9 cellular contexts compared by ENCODE assay signal in genomic region chr10:80407836-80408197, GRCh38. TPM values are rescaled to one million over a fixed set of nuclear protein-coding genes. Genes with fewer than 3 reads are reported as not detected.
DNase-seq lines count a peak whose midpoint lies in the region; ATAC-seq lines count a peak whose summit lies in the region.
"Had no signal": no experiment of that assay in that cellular context is flagged by ENCODE, and none has a peak within 500 bp of the region (broad histone marks: within the 10 kb centered on the region; RNA-seq: fewer than 3 reads in every experiment).

No MANE protein-coding gene starts in this region.

- DNase-seq in Right ventricle myocardium inferior (ENCODE audit: missing footprints) (no peak), cardiac septum (ENCODE audit: low spot score) (no peak), OCI-M2 (lab: John Stamatoyannopoulos, UW; ENCODE audit: unreplicated experiment) (no peak)
- DNase-seq in activated CD4-positive, alpha-beta T cell treated with anti-CD3 and anti-CD28 coated beads for 1 hour = peak; percentile 20
- DNase-seq in stimulated activated naive CD4-positive, alpha-beta T cell treated with Interleukin-2 at 50 U/mL for 16 hours (lab: John Stamatoyannopoulos, UW) = peak; percentile 40

- no peaks in the 10 kb centered on the region for H3K9me3 ChIP-seq in ectodermal cell (ENCODE audit: control insufficient read depth, low read length)
- no peaks in the 10 kb centered on the region for H3K9me3 ChIP-seq in muscle layer of colon (ENCODE audit: low read length)

- H3K4me1 ChIP-seq in ectodermal cell (ENCODE audit: control insufficient read depth, insufficient read depth, low read length) = peaks cover 7% of the 10 kb centered on the region
- peaks cover 41% of the 10 kb centered on the region for H3K4me1 ChIP-seq in muscle layer of colon (ENCODE audit: insufficient read depth, low read length)

- no peaks in the 10 kb centered on the region for H3K36me3 ChIP-seq in ectodermal cell (ENCODE audit: control insufficient read depth, insufficient read depth, low read length)
- no peaks in the 10 kb centered on the region for H3K36me3 ChIP-seq in muscle layer of colon (ENCODE audit: insufficient read depth, low read length)

- H3K4me3 ChIP-seq in ectodermal cell (ENCODE audit: insufficient read depth, low read depth, low read length) (peak overlapping the region; percentile 67), muscle layer of colon (ENCODE audit: low read depth in 1 of 2, low read length in 2 of 2) (peak overlapping the region; percentile 72 to 75)

- no peak overlapping the region for H3K27ac ChIP-seq in ectodermal cell (ENCODE audit: insufficient read depth, low read depth, low read length, poor library complexity, severe bottlenecking)
- H3K27ac ChIP-seq in muscle layer of colon (ENCODE audit: low read depth, low read length) = peak overlapping the region; percentile 61

- intact Hi-C loops in Right ventricle myocardium inferior (cut with DNase I) (no loop called here), cardiac septum (cut with DNase I) (no loop called here)

- H3K27me3 ChIP-seq in ectodermal cell (ENCODE audit: control insufficient read depth, insufficient read depth, low read length, poor library complexity, severe bottlenecking) (no peaks in the 10 kb centered on the region), muscle layer of colon (ENCODE audit: control insufficient read depth in 1 of 2, insufficient read depth in 2 of 2, low read length in 2 of 2) (no peaks in the 10 kb centered on the region)

- peak overlapping the region; percentile 66 for H3K9ac ChIP-seq in muscle layer of colon (ENCODE audit: low read length)

- 52 to 62% methylated on average over 14 to 16 of the region's 16 CpGs for WGBS in ectodermal cell, 2 experiments

- peak; percentile 33 for ATAC-seq in Right ventricle myocardium inferior
- peak; percentile 33 for ATAC-seq in HG03378 (IDR thresholded peaks at IDR 0.05; ENCODE audit: unreplicated experiment)

RNA-seq across cellular contexts. Expression of gene PRXL2A, which starts 0.5 kb away (rescaled TPM):
- total RNA-seq in Right ventricle myocardium inferior = 102 TPM
- 54.3 TPM for total RNA-seq in cardiac septum
- polyA plus RNA-seq in ectodermal cell (2013, experiment 1 of 4) = 122 TPM
- 123 TPM for polyA plus RNA-seq in ectodermal cell (2013, experiment 2 of 4)
- polyA plus RNA-seq in ectodermal cell (2013, experiment 3 of 4) = 82.0 TPM
- 83.4 TPM for polyA plus RNA-seq in ectodermal cell (2013, experiment 4 of 4)

RNA-seq across cellular contexts. Expression of gene TSPAN14, which starts 46.3 kb away (rescaled TPM):
- 38.7 TPM for total RNA-seq in Right ventricle myocardium inferior
- 20.1 TPM for total RNA-seq in cardiac septum
- polyA plus RNA-seq in ectodermal cell (2013, experiment 1 of 4) = 109 TPM
- polyA plus RNA-seq in ectodermal cell (2013, experiment 2 of 4) = 121 TPM
- polyA plus RNA-seq in ectodermal cell (2013, experiment 3 of 4) = 107 TPM
- 122 TPM for polyA plus RNA-seq in ectodermal cell (2013, experiment 4 of 4)

RNA-seq across cellular contexts. Expression of gene DYDC2, which starts 51.2 kb away (rescaled TPM):
- total RNA-seq in Right ventricle myocardium inferior = not detected
- not detected for total RNA-seq in cardiac septum
- polyA plus RNA-seq in ectodermal cell (2013, experiment 1 of 4) = 5.5 TPM
- polyA plus RNA-seq in ectodermal cell (2013, experiment 2 of 4) = 7.5 TPM
- polyA plus RNA-seq in ectodermal cell (2013, experiment 3 of 4) = 3.8 TPM
- polyA plus RNA-seq in ectodermal cell (2013, experiment 4 of 4) = 5.7 TPM
- total RNA-seq: pulmonary artery endothelial cell had no signal

RNA-seq across cellular contexts. Expression of gene DYDC1, which starts 51.3 kb away (rescaled TPM):
- total RNA-seq in Right ventricle myocardium inferior = not detected
- not detected for total RNA-seq in cardiac septum
- polyA plus RNA-seq in ectodermal cell (2013, experiment 1 of 4) = not detected
- not detected for polyA plus RNA-seq in ectodermal cell (2013, experiment 2 of 4)
- not detected for polyA plus RNA-seq in ectodermal cell (2013, experiment 3 of 4)
- polyA plus RNA-seq in ectodermal cell (2013, experiment 4 of 4) = not detected
- total RNA-seq: pulmonary artery endothelial cell had no signal

Comparison
In these comparisons a context has a peak if more than half of its experiments do, and no peak if none do; other contexts are left out.
1. DNase-seq: peak in activated CD4-positive, alpha-beta T cell treated with anti-CD3 and anti-CD28 coated beads for 1 hour (single experiment) and stimulated activated naive CD4-positive, alpha-beta T cell treated with Interleukin-2 at 50 U/mL for 16 hours (single experiment); none in Right ventricle myocardium inferior (single experiment), cardiac septum (single experiment) and OCI-M2 (single experiment).